ENCODE assay signal across 8 cellular contexts in the genomic region with DNA sequence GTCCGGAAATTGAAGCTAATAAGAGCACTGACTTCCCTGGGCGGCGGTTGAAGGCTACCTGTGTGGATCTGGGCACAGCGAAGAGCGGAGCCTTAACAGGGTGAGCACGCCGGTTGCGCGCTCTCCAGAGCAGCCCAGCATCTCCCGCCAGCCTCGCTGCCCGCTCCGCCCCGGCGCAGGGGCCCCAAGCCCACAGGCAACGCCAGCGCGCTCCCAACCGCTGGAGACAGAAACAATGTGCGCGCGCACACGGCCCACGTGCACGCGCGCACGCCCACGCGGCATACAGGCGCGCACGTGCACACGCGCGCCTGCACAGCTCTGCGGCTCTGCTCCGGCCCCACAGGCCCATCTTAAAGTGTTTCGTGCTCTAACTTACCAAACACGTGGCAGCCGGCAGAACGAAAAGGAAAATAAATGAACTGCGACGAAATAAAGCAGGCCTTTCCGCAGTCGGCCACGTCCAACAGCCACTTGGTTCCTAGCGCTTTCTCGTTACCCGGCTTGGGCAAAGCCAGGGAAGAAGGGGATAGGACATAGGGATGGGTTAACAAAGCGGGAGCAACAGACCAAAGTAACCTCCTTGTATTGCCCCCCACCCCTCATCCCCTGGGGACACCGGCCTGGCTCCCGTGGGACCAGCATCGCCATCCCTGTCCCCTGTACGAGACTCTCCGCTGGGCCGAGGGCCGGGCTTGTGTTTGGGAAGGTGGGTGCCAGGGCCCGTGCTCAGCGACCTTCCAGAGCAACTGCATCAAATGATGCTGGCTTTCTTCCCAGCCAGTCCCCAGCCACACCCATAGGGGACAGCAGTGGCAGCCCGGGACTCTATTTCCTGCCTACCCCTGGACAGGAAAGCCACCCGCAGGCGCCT.
DNase-seq lines count a peak whose midpoint lies in the region; ATAC-seq and TF ChIP-seq lines count a peak whose summit lies in the region.

No MANE protein-coding gene starts in this region.

- H3K4me1 ChIP-seq in esophagus muscularis mucosa, result peaks cover 8 to 33% (median 28%) of the 10 kb centered on the region in 4 donors

- DNase-seq in ELR (ENCODE audit: low read depth) (peak; percentile 83), HK-2 (ENCODE audit: unreplicated experiment) (peak; percentile 64), esophagus muscularis mucosa (ENCODE audit: extremely low spot score) (no peak), mucosa of gallbladder (ENCODE audit: low spot score) (peak; percentile 17), activated gamma-delta T cell (lab: John Stamatoyannopoulos, UW) (no peak)
- peak; percentile 35 for DNase-seq in activated CD8-positive, alpha-beta T cell treated with anti-CD3 and anti-CD28 coated beads, Interleukin-2, amount 10 ng/mL, durations not matched to agents 7 days and 5 days
- DNase-seq in stimulated activated naive B cell treated with anti-CD40 and anti-IgM and Interleukin-4, amounts not matched to agents 10 μg/mL and 1 μg/mL and 100 μg/mL, for 72 hours, result peak; percentile 25

- no peak for TF ChIP-seq EP300 in esophagus muscularis mucosa (IDR thresholded peaks at IDR 0.05)

- H3K36me3 Mint-ChIP-seq in activated CD8-positive, alpha-beta T cell treated with anti-CD3 and anti-CD28 coated beads, Interleukin-2, amount 10 ng/mL, durations not matched to agents 7 days and 5 days (ENCODE audit: low read depth), result no peaks in the 10 kb centered on the region
- H3K36me3 Mint-ChIP-seq in stimulated activated naive B cell treated with anti-CD40 and anti-IgM and Interleukin-4, amounts not matched to agents 10 μg/mL and 1 μg/mL and 100 μg/mL, for 72 hours, result no peaks in the 10 kb centered on the region

- intact Hi-C loops in esophagus muscularis mucosa (cut with DNase I), result no loop called here

- peak; percentile 76 for ATAC-seq in activated CD8-positive, alpha-beta T cell treated with anti-CD3 and anti-CD28 coated beads, Interleukin-2, amount 10 ng/mL, durations not matched to agents 7 days and 5 days
- peak; percentile 76 to 77 for ATAC-seq in stimulated activated naive B cell treated with anti-CD40 and anti-IgM and Interleukin-4, amounts not matched to agents 10 μg/mL and 1 μg/mL and 100 μg/mL, for 72 hours (replicated peaks)
- ATAC-seq in GM21717 (IDR thresholded peaks at IDR 0.05; ENCODE audit: unreplicated experiment), result no peak

- no peaks in the 10 kb centered on the region for H3K9me3 ChIP-seq in esophagus muscularis mucosa

- H3K4me1 Mint-ChIP-seq in activated CD8-positive, alpha-beta T cell treated with anti-CD3 and anti-CD28 coated beads, Interleukin-2, amount 10 ng/mL, durations not matched to agents 7 days and 5 days (ENCODE audit: low read depth), result peaks cover 10% of the 10 kb centered on the region
- peaks cover 23 to 25% of the 10 kb centered on the region in 2 donors for H3K4me1 Mint-ChIP-seq in stimulated activated naive B cell treated with anti-CD40 and anti-IgM and Interleukin-4, amounts not matched to agents 10 μg/mL and 1 μg/mL and 100 μg/mL, for 72 hours

- WGBS in esophagus muscularis mucosa, result 10% methylated on average over 29 of the region's 63 CpGs

- H3K27ac ChIP-seq in esophagus muscularis mucosa (replicated peaks in 1 of 4), result peak overlapping the region in 1 of 4 donors; percentile 33

- peak overlapping the region; percentile 47 to 66 (median 52) for H3K4me3 ChIP-seq in esophagus muscularis mucosa

- no peak for TF ChIP-seq POLR2A in esophagus muscularis mucosa (IDR thresholded peaks at IDR 0.05; ENCODE audit: low read depth)

- POLR2A ChIA-PET in activated CD8-positive, alpha-beta T cell treated with anti-CD3 and anti-CD28 coated beads, Interleukin-2, amount 10 ng/mL, durations not matched to agents 7 days and 5 days (lab: Charles Lee), result no interaction called here

- CTCF ChIA-PET in activated CD8-positive, alpha-beta T cell treated with anti-CD3 and anti-CD28 coated beads, Interleukin-2, amount 10 ng/mL, durations not matched to agents 7 days and 5 days (lab: Charles Lee), result interaction anchor here (1.5 kb wide), 1 partner anchor 38 kb away, joined by 4 read pairs; no protein-coding TSS in a partner anchor

- H3K36me3 ChIP-seq in esophagus muscularis mucosa, result no peaks in the 10 kb centered on the region

- peaks cover 47% of the 10 kb centered on the region for H3K27me3 Mint-ChIP-seq in activated CD8-positive, alpha-beta T cell treated with anti-CD3 and anti-CD28 coated beads, Interleukin-2, amount 10 ng/mL, durations not matched to agents 7 days and 5 days (ENCODE audit: low read depth)
- peaks cover 19 to 54% of the 10 kb centered on the region in 2 donors for H3K27me3 Mint-ChIP-seq in stimulated activated naive B cell treated with anti-CD40 and anti-IgM and Interleukin-4, amounts not matched to agents 10 μg/mL and 1 μg/mL and 100 μg/mL, for 72 hours

- no peaks in the 10 kb centered on the region for H3K27me3 ChIP-seq in esophagus muscularis mucosa

- peak overlapping the region; percentile 75 for H3K4me3 Mint-ChIP-seq in activated CD8-positive, alpha-beta T cell treated with anti-CD3 and anti-CD28 coated beads, Interleukin-2, amount 10 ng/mL, durations not matched to agents 7 days and 5 days
- H3K4me3 Mint-ChIP-seq in stimulated activated naive B cell treated with anti-CD40 and anti-IgM and Interleukin-4, amounts not matched to agents 10 μg/mL and 1 μg/mL and 100 μg/mL, for 72 hours, result peak overlapping the region; percentile 85 to 87

- TF ChIP-seq CTCF in esophagus muscularis mucosa (IDR thresholded peaks at IDR 0.05), result no peak

- no peaks in the 10 kb centered on the region for H3K9me3 Mint-ChIP-seq in activated CD8-positive, alpha-beta T cell treated with anti-CD3 and anti-CD28 coated beads, Interleukin-2, amount 10 ng/mL, durations not matched to agents 7 days and 5 days (ENCODE audit: insufficient read depth)
- H3K9me3 Mint-ChIP-seq in stimulated activated naive B cell treated with anti-CD40 and anti-IgM and Interleukin-4, amounts not matched to agents 10 μg/mL and 1 μg/mL and 100 μg/mL, for 72 hours, result no peaks in the 10 kb centered on the region

- H3K27ac Mint-ChIP-seq in activated CD8-positive, alpha-beta T cell treated with anti-CD3 and anti-CD28 coated beads, Interleukin-2, amount 10 ng/mL, durations not matched to agents 7 days and 5 days, result no peak overlapping the region
- H3K27ac Mint-ChIP-seq in stimulated activated naive B cell treated with anti-CD40 and anti-IgM and Interleukin-4, amounts not matched to agents 10 μg/mL and 1 μg/mL and 100 μg/mL, for 72 hours, result peak overlapping the region; percentile 89

Comparison
In these comparisons a context has a peak if more than half of its experiments do, and no peak if none do; other contexts are left out.
1. DNase-seq: peak in ELR (single experiment), HK-2 (single experiment), activated CD8-positive, alpha-beta T cell treated with anti-CD3 and anti-CD28 coated beads, Interleukin-2, amount 10 ng/mL, durations not matched to agents 7 days and 5 days (single experiment), mucosa of gallbladder (single experiment) and stimulated activated naive B cell treated with anti-CD40 and anti-IgM and Interleukin-4, amounts not matched to agents 10 μg/mL and 1 μg/mL and 100 μg/mL, for 72 hours (single experiment); none in esophagus muscularis mucosa (single experiment) and activated gamma-delta T cell (single experiment).